Comparison of ENCODE assay signal across 18 cellular contexts in genomic region chr4:163378661-163379060, GRCh38. TPM values are rescaled to one million over a fixed set of nuclear protein-coding genes. Genes with fewer than 3 reads are reported as not detected.
"Had no signal": no experiment of that assay in that cellular context is flagged by ENCODE, and none has a peak within 500 bp of the region (broad histone marks: within the 10 kb centered on the region; RNA-seq: fewer than 3 reads in every experiment).

No MANE protein-coding gene starts in this region.

- H3K9me3 Mint-ChIP-seq: neural crest cell had no signal

- H3K4me3 Mint-ChIP-seq: naive thymus-derived CD8-positive, alpha-beta T cell; neural crest cell had no signal

- H3K4me3 ChIP-seq: esophagus squamous epithelium, heart left ventricle, mucosa of descending colon, ovary, stomach, thoracic aorta, transverse colon had no signal

- H3K27ac Mint-ChIP-seq: naive thymus-derived CD8-positive, alpha-beta T cell had no signal

- H3K4me1 Mint-ChIP-seq: neural crest cell had no signal

- ATAC-seq: heart left ventricle; mucosa of descending colon; naive thymus-derived CD8-positive, alpha-beta T cell; right cardiac atrium had no signal

- DNase-seq: effector memory CD4-positive, alpha-beta T cell; esophagus squamous epithelium; foreskin melanocyte; heart left ventricle; hippocampal formation; mucosa of descending colon; naive thymus-derived CD8-positive, alpha-beta T cell; ovary; right cardiac atrium; small intestine; stimulated activated CD4-positive, alpha-beta T cell treated with anti-CD3 and anti-CD28 coated beads, Interleukin-12 subunit alpha, Interleukin-12 subunit beta, amount 100 ng/mL, for 4 hours; stimulated activated naive CD4-positive, alpha-beta T cell; stomach; substantia nigra; transverse colon had no signal

- H3K36me3 Mint-ChIP-seq: naive thymus-derived CD8-positive, alpha-beta T cell had no signal

RNA-seq across cellular contexts. Expression of gene NPY5R, which starts 35.0 kb away (rescaled TPM):
- total RNA-seq: lung microvascular endothelial cell; naive thymus-derived CD8-positive, alpha-beta T cell had no signal

RNA-seq across cellular contexts. Expression of gene NPY1R, which starts 46.3 kb away (rescaled TPM):
- total RNA-seq: naive thymus-derived CD8-positive, alpha-beta T cell had no signal
